Comparison of ENCODE assay signal across 13 cellular contexts in genomic region chr10:7230956-7231355, GRCh38.
"Had no signal": no experiment of that assay in that cellular context is flagged by ENCODE, and none has a peak within 500 bp of the region (broad histone marks: within the 10 kb centered on the region; RNA-seq: fewer than 3 reads in every experiment).

No MANE protein-coding gene starts in this region.

- ATAC-seq: body of pancreas; effector memory CD8-positive, alpha-beta T cell; left lung; mucosa of descending colon; pancreas; sciatic nerve had no signal

- H3K9me3 ChIP-seq: body of pancreas, esophagus squamous epithelium, left lung, mucosa of descending colon, neutrophil, pancreas, uterus had no signal

- H3K36me3 ChIP-seq: neutrophil, pancreas, uterus had no signal

- H3K4me1 ChIP-seq: body of pancreas, pancreas had no signal

- DNase-seq: activated CD4-positive, alpha-beta T cell treated with anti-CD3 and anti-CD28 coated beads, Interleukin-2, amount 50 U/mL, for 48 hours; activated gamma-delta T cell; body of pancreas; effector memory CD8-positive, alpha-beta T cell; esophagus squamous epithelium; left lung; mucosa of descending colon; naive B cell; pancreas had no signal

- H3K4me3 ChIP-seq: body of pancreas, esophagus squamous epithelium, left lung, mucosa of descending colon, pancreas, tibial nerve, uterus had no signal

- H3K27me3 ChIP-seq: body of pancreas, esophagus squamous epithelium, left lung, neutrophil, pancreas, tibial nerve, uterus had no signal

- H3K27ac ChIP-seq: body of pancreas, esophagus squamous epithelium, left lung, neutrophil, pancreas had no signal
